In genomic region chr2:58870704-58871103, GRCh38 we compare ENCODE assay signal across 11 cellular contexts.
DNase-seq lines count a peak whose midpoint lies in the region; ATAC-seq and TF ChIP-seq lines count a peak whose summit lies in the region.
"Had no signal": no experiment of that assay in that cellular context is flagged by ENCODE, and none has a peak within 500 bp of the region (broad histone marks: within the 10 kb centered on the region; RNA-seq: fewer than 3 reads in every experiment).

No MANE protein-coding gene starts in this region.

- H3K9me3 ChIP-seq in psoas muscle = no peaks in the 10 kb centered on the region
- H3K9me3 ChIP-seq: spleen had no signal

- TF ChIP-seq CTCF in RWPE1 (conservative IDR thresholded peaks at IDR 0.05; ENCODE audit: low read depth) (no peak), psoas muscle (IDR thresholded peaks at IDR 0.05) (no peak)

- DNase-seq in DMS53 (lab: John Stamatoyannopoulos, UW) (peak; percentile 71), RWPE1 (ENCODE audit: low spot score) (peak; percentile 8), C1 segment of cervical spinal cord (lab: John Stamatoyannopoulos, UW) (no peak), psoas muscle (no peak), NCI-H128 (lab: John Stamatoyannopoulos, UW; ENCODE audit: unreplicated experiment) (no peak)
- no peak for DNase-seq in stimulated activated CD4-positive, alpha-beta T cell treated with anti-CD3 and anti-CD28 coated beads, Interleukin-12 subunit alpha, Interleukin-12 subunit beta, amount 100 ng/mL, for 4 hours
- DNase-seq: activated T-cell treated with anti-CD3 and anti-CD28 coated beads, Interleukin-2, amount 50 U/mL, for 72 hours; NCI-H446; spleen had no signal

- WGBS in psoas muscle, 3 donors = 39 to 41% (median 39%) methylated on average over 2 of the region's 2 CpGs

- ATAC-seq in GM19351 (IDR thresholded peaks at IDR 0.05; ENCODE audit: unreplicated experiment) = peak; percentile 60
- peak; percentile 46 for ATAC-seq in HG03095 (IDR thresholded peaks at IDR 0.05; ENCODE audit: unreplicated experiment)
- ATAC-seq in psoas muscle = no peak
- ATAC-seq: activated T-cell treated with anti-CD3 and anti-CD28 coated beads, Interleukin-2, amount 50 U/mL, for 72 hours had no signal

- no peak overlapping the region for H3K4me3 ChIP-seq in psoas muscle
- H3K4me3 ChIP-seq: spleen had no signal

- H3K27ac ChIP-seq in RWPE1 (no peak overlapping the region), psoas muscle (no peak overlapping the region)
- H3K27ac ChIP-seq: spleen had no signal

- POLR2A ChIA-PET in RWPE1 (lab: Yijun Ruan, JAX; ENCODE audit: low non-redundant PET) = no interaction called here

- H3K27me3 ChIP-seq in psoas muscle (ENCODE audit: insufficient read depth in 3 of 3, low read length in 2 of 3) = no peaks in the 10 kb centered on the region
- H3K27me3 ChIP-seq: spleen had no signal

- intact Hi-C loops in psoas muscle (cut with DNase I) = no loop called here

- no peaks in the 10 kb centered on the region for H3K36me3 ChIP-seq in psoas muscle (ENCODE audit: insufficient read depth in 1 of 2, low read depth in 1 of 2)
- H3K36me3 ChIP-seq: spleen had no signal

- CTCF ChIA-PET in RWPE1 (lab: Yijun Ruan, JAX) = no interaction called here

- no peaks in the 10 kb centered on the region for H3K4me1 ChIP-seq in psoas muscle
- H3K4me1 ChIP-seq: spleen had no signal

Comparison
In these comparisons a context has a peak if more than half of its experiments do, and no peak if none do; other contexts are left out.
1. DNase-seq: peak in DMS53 (single experiment) and RWPE1 (single experiment); none in C1 segment of cervical spinal cord (0 of 14), psoas muscle (0 of 2), NCI-H128 (single experiment) and stimulated activated CD4-positive, alpha-beta T cell treated with anti-CD3 and anti-CD28 coated beads, Interleukin-12 subunit alpha, Interleukin-12 subunit beta, amount 100 ng/mL, for 4 hours (single experiment).
2. ATAC-seq: peak in GM19351 (single experiment) and HG03095 (single experiment); none in psoas muscle (0 of 4).